Comparison of ENCODE assay signal across 16 cellular contexts in the genomic region with DNA sequence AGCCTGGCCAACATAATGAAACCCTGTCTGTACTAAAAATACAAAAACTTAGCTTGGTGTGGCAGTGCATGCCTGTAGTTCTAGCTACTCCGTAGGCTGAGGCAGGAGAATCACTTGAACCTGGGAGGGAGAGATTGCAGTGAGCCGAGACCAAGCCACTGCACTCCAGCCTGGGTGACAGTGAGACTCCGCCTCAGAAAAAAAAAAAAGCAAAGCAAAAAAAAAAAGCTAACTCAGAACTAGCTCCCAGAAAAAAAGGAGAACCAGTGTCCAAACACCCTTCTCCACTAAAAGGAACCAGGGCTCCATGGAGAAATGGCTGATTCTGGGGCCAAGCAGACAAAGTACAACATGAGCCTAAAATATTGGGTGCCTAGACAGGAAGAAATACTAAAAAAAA.
"Had no signal": no experiment of that assay in that cellular context is flagged by ENCODE, and none has a peak within 500 bp of the region (broad histone marks: within the 10 kb centered on the region; RNA-seq: fewer than 3 reads in every experiment).

No MANE protein-coding gene starts in this region.

- ATAC-seq: esophagus mucosa; gastrocnemius medialis; natural killer cell; stimulated activated naive CD8-positive, alpha-beta T cell treated with anti-CD3 and anti-CD28 coated beads, Interleukin-15, Interleukin-2, amounts not matched to agents 100 U/mL and 50 U/mL, for 24 hours had no signal

- H3K4me1 ChIP-seq: colonic mucosa, gastrocnemius medialis, lower lobe of right lung, suprapubic skin, tibial nerve had no signal

- DNase-seq: colonic mucosa; dorsolateral prefrontal cortex; effector CD8-positive, alpha-beta T cell; gastrocnemius medialis; heart right ventricle; hypothalamus; kidney glomerular epithelial cell; lower lobe of right lung; natural killer cell; posterior cingulate gyrus; stimulated activated CD4-positive, alpha-beta T cell treated with anti-CD3 and anti-CD28 coated beads, Interleukin-2, amount 100 ng/mL, for 48 hours; stimulated activated naive CD8-positive, alpha-beta T cell treated with anti-CD3 and anti-CD28 coated beads, Interleukin-15, Interleukin-2, amounts not matched to agents 100 U/mL and 50 U/mL, for 24 hours had no signal

- H3K4me3 ChIP-seq: colonic mucosa, dorsolateral prefrontal cortex, gastrocnemius medialis, heart right ventricle, lower lobe of right lung, right atrium auricular region, suprapubic skin, tibial nerve had no signal

- H3K36me3 ChIP-seq: colonic mucosa, gastrocnemius medialis, heart right ventricle, lower lobe of right lung, right atrium auricular region, suprapubic skin, tibial nerve had no signal

- H3K27me3 ChIP-seq: colonic mucosa, dorsolateral prefrontal cortex, gastrocnemius medialis, heart right ventricle, right atrium auricular region, suprapubic skin, tibial nerve had no signal

- H3K9me3 ChIP-seq: colonic mucosa, gastrocnemius medialis, heart right ventricle, lower lobe of right lung, right atrium auricular region, suprapubic skin, tibial nerve had no signal

- H3K27ac ChIP-seq: colonic mucosa, dorsolateral prefrontal cortex, gastrocnemius medialis, lower lobe of right lung, right atrium auricular region, suprapubic skin, tibial nerve had no signal
